In the genomic region with DNA sequence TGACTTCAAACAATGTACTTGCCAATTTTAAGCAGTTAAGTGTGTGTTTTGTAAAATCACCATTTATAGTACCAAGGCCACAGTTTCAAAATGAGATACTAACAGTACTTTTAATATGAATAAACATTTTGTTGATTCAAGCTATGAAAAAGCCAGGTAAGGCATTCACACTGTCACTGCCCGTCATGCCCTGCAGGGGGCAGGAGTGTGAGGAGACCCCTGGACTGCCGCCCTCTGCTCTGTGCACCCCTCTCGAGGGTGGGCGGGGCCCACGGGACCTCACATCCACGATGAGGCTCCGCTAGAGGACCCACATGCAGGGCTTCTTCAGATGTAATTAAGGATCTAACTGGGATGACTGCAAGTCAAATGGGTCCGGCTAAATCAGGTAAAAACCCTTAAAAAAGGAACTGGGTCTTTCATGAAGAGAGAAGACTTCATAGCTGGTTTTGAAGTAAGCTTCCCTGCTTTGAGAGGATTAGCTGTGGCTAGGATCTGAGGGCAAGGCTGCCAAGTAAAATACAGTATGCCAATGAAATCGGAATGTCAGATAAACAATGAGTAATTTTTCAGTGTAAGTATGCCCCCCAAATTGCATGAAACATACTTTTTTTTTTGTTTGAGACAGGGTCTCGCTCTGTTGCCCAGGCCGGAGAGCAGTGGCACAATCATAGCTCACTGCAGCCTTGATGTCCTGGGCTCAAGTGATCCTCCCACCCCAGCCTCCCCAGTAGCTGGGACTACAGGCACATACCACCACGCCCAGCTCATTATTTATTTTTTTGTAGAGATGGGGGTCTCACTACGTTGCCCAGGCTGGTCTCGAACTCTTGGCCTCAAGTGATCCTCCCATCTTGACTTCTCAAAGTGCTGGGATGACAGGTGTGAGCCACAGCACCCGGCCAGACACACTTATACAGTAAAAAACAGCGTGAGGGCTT, we compare ENCODE assay signal across 1 cellular context.
TF ChIP-seq lines count a peak whose summit lies in the region.

No MANE protein-coding gene starts in this region.

TF ChIP-seq in HepG2, 621 proteins besides CTCF, POLR2A, EP300 and RAD21 (continued from another document and continues in another):
- TF ChIP-seq, protein P1, sequence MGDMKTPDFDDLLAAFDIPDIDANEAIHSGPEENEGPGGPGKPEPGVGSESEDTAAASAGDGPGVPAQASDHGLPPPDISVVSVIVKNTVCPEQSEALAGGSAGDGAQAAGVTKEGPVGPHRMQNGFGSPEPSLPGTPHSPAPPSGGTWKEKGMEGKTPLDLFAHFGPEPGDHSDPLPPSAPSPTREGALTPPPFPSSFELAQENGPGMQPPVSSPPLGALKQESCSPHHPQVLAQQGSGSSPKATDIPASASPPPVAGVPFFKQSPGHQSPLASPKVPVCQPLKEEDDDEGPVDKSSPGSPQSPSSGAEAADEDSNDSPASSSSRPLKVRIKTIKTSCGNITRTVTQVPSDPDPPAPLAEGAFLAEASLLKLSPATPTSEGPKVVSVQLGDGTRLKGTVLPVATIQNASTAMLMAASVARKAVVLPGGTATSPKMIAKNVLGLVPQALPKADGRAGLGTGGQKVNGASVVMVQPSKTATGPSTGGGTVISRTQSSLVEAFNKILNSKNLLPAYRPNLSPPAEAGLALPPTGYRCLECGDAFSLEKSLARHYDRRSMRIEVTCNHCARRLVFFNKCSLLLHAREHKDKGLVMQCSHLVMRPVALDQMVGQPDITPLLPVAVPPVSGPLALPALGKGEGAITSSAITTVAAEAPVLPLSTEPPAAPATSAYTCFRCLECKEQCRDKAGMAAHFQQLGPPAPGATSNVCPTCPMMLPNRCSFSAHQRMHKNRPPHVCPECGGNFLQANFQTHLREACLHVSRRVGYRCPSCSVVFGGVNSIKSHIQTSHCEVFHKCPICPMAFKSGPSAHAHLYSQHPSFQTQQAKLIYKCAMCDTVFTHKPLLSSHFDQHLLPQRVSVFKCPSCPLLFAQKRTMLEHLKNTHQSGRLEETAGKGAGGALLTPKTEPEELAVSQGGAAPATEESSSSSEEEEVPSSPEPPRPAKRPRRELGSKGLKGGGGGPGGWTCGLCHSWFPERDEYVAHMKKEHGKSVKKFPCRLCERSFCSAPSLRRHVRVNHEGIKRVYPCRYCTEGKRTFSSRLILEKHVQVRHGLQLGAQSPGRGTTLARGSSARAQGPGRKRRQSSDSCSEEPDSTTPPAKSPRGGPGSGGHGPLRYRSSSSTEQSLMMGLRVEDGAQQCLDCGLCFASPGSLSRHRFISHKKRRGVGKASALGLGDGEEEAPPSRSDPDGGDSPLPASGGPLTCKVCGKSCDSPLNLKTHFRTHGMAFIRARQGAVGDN (CRISPR knock-in tag; IDR thresholded peaks at IDR 0.05): peak; percentile 56
- TF ChIP-seq HNF4A (CRISPR knock-in tag; IDR thresholded peaks at IDR 0.05): peak; percentile 58; the same call in 1 of the 2 replicates
- 0 out of 2 replicates have a peak, but pooled peaks have one; percentile 48 for TF ChIP-seq KAT7 (CRISPR knock-in tag; IDR thresholded peaks at IDR 0.05; ENCODE audit: borderline replicate concordance)
- TF ChIP-seq AKAP8 (CRISPR knock-in tag; IDR thresholded peaks at IDR 0.05): no peak
- no peak for TF ChIP-seq TCF12 (IDR thresholded peaks at IDR 0.05)
- TF ChIP-seq TCF12 (CRISPR knock-in tag; IDR thresholded peaks at IDR 0.05): no peak
- TF ChIP-seq ZBTB20 (CRISPR knock-in tag; IDR thresholded peaks at IDR 0.05; ENCODE audit: borderline replicate concordance, low read depth): no peak
- TF ChIP-seq ZNF577 (CRISPR knock-in tag; IDR thresholded peaks at IDR 0.05; ENCODE audit: borderline replicate concordance, low read depth): no peak
- TF ChIP-seq, protein P2, sequence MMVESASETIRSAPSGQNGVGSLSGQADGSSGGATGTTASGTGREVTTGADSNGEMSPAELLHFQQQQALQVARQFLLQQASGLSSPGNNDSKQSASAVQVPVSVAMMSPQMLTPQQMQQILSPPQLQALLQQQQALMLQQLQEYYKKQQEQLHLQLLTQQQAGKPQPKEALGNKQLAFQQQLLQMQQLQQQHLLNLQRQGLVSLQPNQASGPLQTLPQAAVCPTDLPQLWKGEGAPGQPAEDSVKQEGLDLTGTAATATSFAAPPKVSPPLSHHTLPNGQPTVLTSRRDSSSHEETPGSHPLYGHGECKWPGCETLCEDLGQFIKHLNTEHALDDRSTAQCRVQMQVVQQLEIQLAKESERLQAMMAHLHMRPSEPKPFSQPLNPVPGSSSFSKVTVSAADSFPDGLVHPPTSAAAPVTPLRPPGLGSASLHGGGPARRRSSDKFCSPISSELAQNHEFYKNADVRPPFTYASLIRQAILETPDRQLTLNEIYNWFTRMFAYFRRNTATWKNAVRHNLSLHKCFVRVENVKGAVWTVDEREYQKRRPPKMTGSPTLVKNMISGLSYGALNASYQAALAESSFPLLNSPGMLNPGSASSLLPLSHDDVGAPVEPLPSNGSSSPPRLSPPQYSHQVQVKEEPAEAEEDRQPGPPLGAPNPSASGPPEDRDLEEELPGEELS (CRISPR knock-in tag; IDR thresholded peaks at IDR 0.05): no peak
- no peak for TF ChIP-seq DNMT1 (CRISPR knock-in tag; IDR thresholded peaks at IDR 0.05)
- TF ChIP-seq TAF1 (CRISPR knock-in tag; IDR thresholded peaks at IDR 0.05): no peak
- TF ChIP-seq KDM2A (CRISPR knock-in tag; IDR thresholded peaks at IDR 0.05; ENCODE audit: borderline replicate concordance, low read depth): peak; percentile 26; the same call in 1 of the 2 replicates
- no peak for TF ChIP-seq POLR2AphosphoS5 (IDR thresholded peaks at IDR 0.05; ENCODE audit: low read depth, low read length)
- TF ChIP-seq, protein P3, sequence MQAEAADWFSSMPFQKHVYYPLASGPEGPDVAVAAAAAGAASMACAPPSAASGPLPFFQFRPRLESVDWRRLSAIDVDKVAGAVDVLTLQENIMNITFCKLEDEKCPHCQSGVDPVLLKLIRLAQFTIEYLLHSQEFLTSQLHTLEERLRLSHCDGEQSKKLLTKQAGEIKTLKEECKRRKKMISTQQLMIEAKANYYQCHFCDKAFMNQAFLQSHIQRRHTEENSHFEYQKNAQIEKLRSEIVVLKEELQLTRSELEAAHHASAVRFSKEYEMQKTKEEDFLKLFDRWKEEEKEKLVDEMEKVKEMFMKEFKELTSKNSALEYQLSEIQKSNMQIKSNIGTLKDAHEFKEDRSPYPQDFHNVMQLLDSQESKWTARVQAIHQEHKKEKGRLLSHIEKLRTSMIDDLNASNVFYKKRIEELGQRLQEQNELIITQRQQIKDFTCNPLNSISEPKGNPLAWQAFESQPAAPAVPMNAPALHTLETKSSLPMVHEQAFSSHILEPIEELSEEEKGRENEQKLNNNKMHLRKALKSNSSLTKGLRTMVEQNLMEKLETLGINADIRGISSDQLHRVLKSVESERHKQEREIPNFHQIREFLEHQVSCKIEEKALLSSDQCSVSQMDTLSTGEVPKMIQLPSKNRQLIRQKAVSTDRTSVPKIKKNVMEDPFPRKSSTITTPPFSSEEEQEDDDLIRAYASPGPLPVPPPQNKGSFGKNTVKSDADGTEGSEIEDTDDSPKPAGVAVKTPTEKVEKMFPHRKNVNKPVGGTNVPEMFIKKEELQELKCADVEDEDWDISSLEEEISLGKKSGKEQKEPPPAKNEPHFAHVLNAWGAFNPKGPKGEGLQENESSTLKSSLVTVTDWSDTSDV (CRISPR knock-in tag; IDR thresholded peaks at IDR 0.05): 0 out of 2 replicates have a peak, but pooled peaks have one; percentile 13
- TF ChIP-seq ZNF839 (CRISPR knock-in tag; IDR thresholded peaks at IDR 0.05; ENCODE audit: borderline replicate concordance): no peak
- no peak for TF ChIP-seq ADNP (CRISPR knock-in tag; IDR thresholded peaks at IDR 0.05)
- no peak for TF ChIP-seq HMG20A (CRISPR knock-in tag; IDR thresholded peaks at IDR 0.05; ENCODE audit: borderline replicate concordance)
- no peak for TF ChIP-seq ZNF556 (CRISPR knock-in tag; IDR thresholded peaks at IDR 0.05; ENCODE audit: borderline replicate concordance)
- no peak for TF ChIP-seq KDM5B (CRISPR knock-in tag; IDR thresholded peaks at IDR 0.05; ENCODE audit: borderline replicate concordance)
- no peak for TF ChIP-seq SUZ12 (IDR thresholded peaks at IDR 0.05; ENCODE audit: low read depth, low read length)
- no peak for TF ChIP-seq REPIN1 (CRISPR knock-in tag; IDR thresholded peaks at IDR 0.05; ENCODE audit: borderline replicate concordance, low read depth)
- TF ChIP-seq KLF12 (CRISPR knock-in tag; IDR thresholded peaks at IDR 0.05; ENCODE audit: borderline replicate concordance): peak; percentile 57; the same call in 1 of the 2 replicates
- TF ChIP-seq ZFP90 (CRISPR knock-in tag; IDR thresholded peaks at IDR 0.05; ENCODE audit: borderline replicate concordance): no peak
- TF ChIP-seq, protein P4, sequence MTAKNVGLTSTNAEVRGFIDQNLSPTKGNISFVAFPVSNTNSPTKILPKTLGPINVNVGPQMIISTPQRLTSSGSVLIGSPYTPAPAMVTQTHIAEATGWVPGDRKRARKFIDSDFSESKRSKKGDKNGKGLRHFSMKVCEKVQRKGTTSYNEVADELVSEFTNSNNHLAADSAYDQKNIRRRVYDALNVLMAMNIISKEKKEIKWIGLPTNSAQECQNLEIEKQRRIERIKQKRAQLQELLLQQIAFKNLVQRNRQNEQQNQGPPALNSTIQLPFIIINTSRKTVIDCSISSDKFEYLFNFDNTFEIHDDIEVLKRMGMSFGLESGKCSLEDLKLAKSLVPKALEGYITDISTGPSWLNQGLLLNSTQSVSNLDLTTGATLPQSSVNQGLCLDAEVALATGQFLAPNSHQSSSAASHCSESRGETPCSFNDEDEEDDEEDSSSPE (CRISPR knock-in tag; IDR thresholded peaks at IDR 0.05): no peak
- TF ChIP-seq CBX5 (CRISPR knock-in tag; IDR thresholded peaks at IDR 0.05; ENCODE audit: borderline replicate concordance): peak; percentile 41; the same call in 1 of the 2 replicates
- TF ChIP-seq NCOA2 (CRISPR knock-in tag; IDR thresholded peaks at IDR 0.05): 0 out of 2 replicates have a peak, but pooled peaks have one; percentile 13
- TF ChIP-seq SRF (IDR thresholded peaks at IDR 0.05; ENCODE audit: low read depth, low read length): no peak
- TF ChIP-seq, protein P5, sequence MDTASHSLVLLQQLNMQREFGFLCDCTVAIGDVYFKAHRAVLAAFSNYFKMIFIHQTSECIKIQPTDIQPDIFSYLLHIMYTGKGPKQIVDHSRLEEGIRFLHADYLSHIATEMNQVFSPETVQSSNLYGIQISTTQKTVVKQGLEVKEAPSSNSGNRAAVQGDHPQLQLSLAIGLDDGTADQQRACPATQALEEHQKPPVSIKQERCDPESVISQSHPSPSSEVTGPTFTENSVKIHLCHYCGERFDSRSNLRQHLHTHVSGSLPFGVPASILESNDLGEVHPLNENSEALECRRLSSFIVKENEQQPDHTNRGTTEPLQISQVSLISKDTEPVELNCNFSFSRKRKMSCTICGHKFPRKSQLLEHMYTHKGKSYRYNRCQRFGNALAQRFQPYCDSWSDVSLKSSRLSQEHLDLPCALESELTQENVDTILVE (CRISPR knock-in tag; IDR thresholded peaks at IDR 0.05): peak; percentile 56; the same call in 1 of the 2 replicates
- no peak for TF ChIP-seq RAD51 (IDR thresholded peaks at IDR 0.05; ENCODE audit: borderline replicate concordance)
- TF ChIP-seq KAT8 (CRISPR knock-in tag; IDR thresholded peaks at IDR 0.05): peak; percentile 34; the same call in 1 of the 2 replicates
- TF ChIP-seq, protein P6, sequence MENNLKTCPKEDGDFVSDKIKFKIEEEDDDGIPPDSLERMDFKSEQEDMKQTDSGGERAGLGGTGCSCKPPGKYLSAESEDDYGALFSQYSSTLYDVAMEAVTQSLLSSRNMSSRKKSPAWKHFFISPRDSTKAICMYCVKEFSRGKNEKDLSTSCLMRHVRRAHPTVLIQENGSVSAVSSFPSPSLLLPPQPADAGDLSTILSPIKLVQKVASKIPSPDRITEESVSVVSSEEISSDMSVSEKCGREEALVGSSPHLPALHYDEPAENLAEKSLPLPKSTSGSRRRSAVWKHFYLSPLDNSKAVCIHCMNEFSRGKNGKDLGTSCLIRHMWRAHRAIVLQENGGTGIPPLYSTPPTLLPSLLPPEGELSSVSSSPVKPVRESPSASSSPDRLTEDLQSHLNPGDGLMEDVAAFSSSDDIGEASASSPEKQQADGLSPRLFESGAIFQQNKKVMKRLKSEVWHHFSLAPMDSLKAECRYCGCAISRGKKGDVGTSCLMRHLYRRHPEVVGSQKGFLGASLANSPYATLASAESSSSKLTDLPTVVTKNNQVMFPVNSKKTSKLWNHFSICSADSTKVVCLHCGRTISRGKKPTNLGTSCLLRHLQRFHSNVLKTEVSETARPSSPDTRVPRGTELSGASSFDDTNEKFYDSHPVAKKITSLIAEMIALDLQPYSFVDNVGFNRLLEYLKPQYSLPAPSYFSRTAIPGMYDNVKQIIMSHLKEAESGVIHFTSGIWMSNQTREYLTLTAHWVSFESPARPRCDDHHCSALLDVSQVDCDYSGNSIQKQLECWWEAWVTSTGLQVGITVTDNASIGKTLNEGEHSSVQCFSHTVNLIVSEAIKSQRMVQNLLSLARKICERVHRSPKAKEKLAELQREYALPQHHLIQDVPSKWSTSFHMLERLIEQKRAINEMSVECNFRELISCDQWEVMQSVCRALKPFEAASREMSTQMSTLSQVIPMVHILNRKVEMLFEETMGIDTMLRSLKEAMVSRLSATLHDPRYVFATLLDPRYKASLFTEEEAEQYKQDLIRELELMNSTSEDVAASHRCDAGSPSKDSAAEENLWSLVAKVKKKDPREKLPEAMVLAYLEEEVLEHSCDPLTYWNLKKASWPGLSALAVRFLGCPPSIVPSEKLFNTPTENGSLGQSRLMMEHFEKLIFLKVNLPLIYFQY (CRISPR knock-in tag; IDR thresholded peaks at IDR 0.05; ENCODE audit: borderline replicate concordance): 0 out of 2 replicates have a peak, but pooled peaks have one; percentile 41
- TF ChIP-seq, protein P7, sequence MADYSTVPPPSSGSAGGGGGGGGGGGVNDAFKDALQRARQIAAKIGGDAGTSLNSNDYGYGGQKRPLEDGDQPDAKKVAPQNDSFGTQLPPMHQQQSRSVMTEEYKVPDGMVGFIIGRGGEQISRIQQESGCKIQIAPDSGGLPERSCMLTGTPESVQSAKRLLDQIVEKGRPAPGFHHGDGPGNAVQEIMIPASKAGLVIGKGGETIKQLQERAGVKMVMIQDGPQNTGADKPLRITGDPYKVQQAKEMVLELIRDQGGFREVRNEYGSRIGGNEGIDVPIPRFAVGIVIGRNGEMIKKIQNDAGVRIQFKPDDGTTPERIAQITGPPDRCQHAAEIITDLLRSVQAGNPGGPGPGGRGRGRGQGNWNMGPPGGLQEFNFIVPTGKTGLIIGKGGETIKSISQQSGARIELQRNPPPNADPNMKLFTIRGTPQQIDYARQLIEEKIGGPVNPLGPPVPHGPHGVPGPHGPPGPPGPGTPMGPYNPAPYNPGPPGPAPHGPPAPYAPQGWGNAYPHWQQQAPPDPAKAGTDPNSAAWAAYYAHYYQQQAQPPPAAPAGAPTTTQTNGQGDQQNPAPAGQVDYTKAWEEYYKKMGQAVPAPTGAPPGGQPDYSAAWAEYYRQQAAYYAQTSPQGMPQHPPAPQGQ (CRISPR knock-in tag; IDR thresholded peaks at IDR 0.05; ENCODE audit: borderline replicate concordance): no peak
- TF ChIP-seq MAZ (IDR thresholded peaks at IDR 0.05; ENCODE audit: borderline replicate concordance, low read depth, low read length): no peak
- no peak for TF ChIP-seq MAZ (CRISPR knock-in tag; IDR thresholded peaks at IDR 0.05; ENCODE audit: low read depth)
- no peak for TF ChIP-seq NCOA5 (CRISPR knock-in tag; IDR thresholded peaks at IDR 0.05)
- TF ChIP-seq MBD4 (IDR thresholded peaks at IDR 0.05; ENCODE audit: borderline replicate concordance, low read length): no peak
